In genomic region chr6:13235339-13235738, GRCh38 we compare ENCODE assay signal across 2 cellular contexts.
TF ChIP-seq lines count a peak whose summit lies in the region.

No MANE protein-coding gene starts in this region.

TF ChIP-seq in GM12878, 131 proteins besides CTCF, POLR2A, EP300 and RAD21 (continued from another document):
- TF ChIP-seq NR2F1 (conservative IDR thresholded peaks at IDR 0.05), result no peak
- TF ChIP-seq NR2C2 (IDR thresholded peaks at IDR 0.05; ENCODE audit: borderline replicate concordance, control insufficient read depth, insufficient read length, low read depth), result no peak

TF ChIP-seq in WTC11, 78 proteins besides CTCF, POLR2A, EP300 and RAD21 (continued from another document):
- TF ChIP-seq, protein P1, sequence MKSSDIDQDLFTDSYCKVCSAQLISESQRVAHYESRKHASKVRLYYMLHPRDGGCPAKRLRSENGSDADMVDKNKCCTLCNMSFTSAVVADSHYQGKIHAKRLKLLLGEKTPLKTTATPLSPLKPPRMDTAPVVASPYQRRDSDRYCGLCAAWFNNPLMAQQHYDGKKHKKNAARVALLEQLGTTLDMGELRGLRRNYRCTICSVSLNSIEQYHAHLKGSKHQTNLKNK (CRISPR knock-in tag; IDR thresholded peaks at IDR 0.05), result no peak
- no peak for TF ChIP-seq MAX (CRISPR knock-in tag; IDR thresholded peaks at IDR 0.05)
- TF ChIP-seq NR3C1 (CRISPR knock-in tag; conservative IDR thresholded peaks at IDR 0.05; ENCODE audit: low read depth), result no peak
- no peak for TF ChIP-seq HMGXB4 (CRISPR knock-in tag; IDR thresholded peaks at IDR 0.05)
- TF ChIP-seq CREB1 (CRISPR knock-in tag; IDR thresholded peaks at IDR 0.05), result no peak
- TF ChIP-seq, protein P2, sequence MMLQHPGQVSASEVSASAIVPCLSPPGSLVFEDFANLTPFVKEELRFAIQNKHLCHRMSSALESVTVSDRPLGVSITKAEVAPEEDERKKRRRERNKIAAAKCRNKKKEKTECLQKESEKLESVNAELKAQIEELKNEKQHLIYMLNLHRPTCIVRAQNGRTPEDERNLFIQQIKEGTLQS (CRISPR knock-in tag; conservative IDR thresholded peaks at IDR 0.05), result no peak
- TF ChIP-seq, protein P3, sequence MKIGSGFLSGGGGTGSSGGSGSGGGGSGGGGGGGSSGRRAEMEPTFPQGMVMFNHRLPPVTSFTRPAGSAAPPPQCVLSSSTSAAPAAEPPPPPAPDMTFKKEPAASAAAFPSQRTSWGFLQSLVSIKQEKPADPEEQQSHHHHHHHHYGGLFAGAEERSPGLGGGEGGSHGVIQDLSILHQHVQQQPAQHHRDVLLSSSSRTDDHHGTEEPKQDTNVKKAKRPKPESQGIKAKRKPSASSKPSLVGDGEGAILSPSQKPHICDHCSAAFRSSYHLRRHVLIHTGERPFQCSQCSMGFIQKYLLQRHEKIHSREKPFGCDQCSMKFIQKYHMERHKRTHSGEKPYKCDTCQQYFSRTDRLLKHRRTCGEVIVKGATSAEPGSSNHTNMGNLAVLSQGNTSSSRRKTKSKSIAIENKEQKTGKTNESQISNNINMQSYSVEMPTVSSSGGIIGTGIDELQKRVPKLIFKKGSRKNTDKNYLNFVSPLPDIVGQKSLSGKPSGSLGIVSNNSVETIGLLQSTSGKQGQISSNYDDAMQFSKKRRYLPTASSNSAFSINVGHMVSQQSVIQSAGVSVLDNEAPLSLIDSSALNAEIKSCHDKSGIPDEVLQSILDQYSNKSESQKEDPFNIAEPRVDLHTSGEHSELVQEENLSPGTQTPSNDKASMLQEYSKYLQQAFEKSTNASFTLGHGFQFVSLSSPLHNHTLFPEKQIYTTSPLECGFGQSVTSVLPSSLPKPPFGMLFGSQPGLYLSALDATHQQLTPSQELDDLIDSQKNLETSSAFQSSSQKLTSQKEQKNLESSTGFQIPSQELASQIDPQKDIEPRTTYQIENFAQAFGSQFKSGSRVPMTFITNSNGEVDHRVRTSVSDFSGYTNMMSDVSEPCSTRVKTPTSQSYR (CRISPR knock-in tag; IDR thresholded peaks at IDR 0.05), result no peak
- TF ChIP-seq RORB (CRISPR knock-in tag; IDR thresholded peaks at IDR 0.05), result no peak
- no peak for TF ChIP-seq ZNF232 (CRISPR knock-in tag; IDR thresholded peaks at IDR 0.05)
- no peak for TF ChIP-seq ESRRA (CRISPR knock-in tag; IDR thresholded peaks at IDR 0.05; ENCODE audit: borderline replicate concordance)
